ENCODE assay signal across 33 cellular contexts in genomic region chr3:174936590-174936989, GRCh38.
"Had no signal": no experiment of that assay in that cellular context is flagged by ENCODE, and none has a peak within 500 bp of the region (broad histone marks: within the 10 kb centered on the region; RNA-seq: fewer than 3 reads in every experiment).

No MANE protein-coding gene starts in this region.

- H3K4me1 Mint-ChIP-seq: activated CD4-positive, alpha-beta T cell treated with anti-CD3 and anti-CD28 coated beads for 36 hours; activated CD4-positive, alpha-beta T cell treated with anti-CD3 and anti-CD28 coated beads, Interleukin-2, amount 10 ng/mL, durations not matched to agents 24 days and 14 days; activated CD8-positive, alpha-beta memory T cell treated with anti-CD3 and anti-CD28 coated beads, Interleukin-2, amount 10 ng/mL, durations not matched to agents 7 days and 5 days; activated naive CD4-positive, alpha-beta T cell treated with anti-CD3 and anti-CD28 coated beads, Interleukin-2, amount 50 U/mL, for 24 hours; activated naive CD8-positive, alpha-beta T cell treated with anti-CD3 and anti-CD28 coated beads for 36 hours; activated naive CD8-positive, alpha-beta T cell treated with anti-CD3 and anti-CD28 coated beads, Interleukin-2, amount 50 U/mL, for 24 hours had no signal

- H3K4me1 ChIP-seq: adrenal gland, ascending aorta, breast epithelium, colonic mucosa, esophagus squamous epithelium, heart left ventricle had no signal

- H3K27me3 ChIP-seq: adrenal gland, ascending aorta, breast epithelium, cardiac muscle cell, colonic mucosa, esophagus squamous epithelium, heart left ventricle had no signal

- ATAC-seq: activated CD4-positive, alpha-beta T cell treated with anti-CD3 and anti-CD28 coated beads for 36 hours; activated CD8-positive, alpha-beta memory T cell treated with anti-CD3 and anti-CD28 coated beads, Interleukin-2, amount 10 ng/mL, durations not matched to agents 7 days and 5 days; activated CD8-positive, alpha-beta T cell treated with anti-CD3 and anti-CD28 coated beads, Interleukin-2, amount 10 ng/mL, durations not matched to agents 7 days and 5 days; activated naive CD8-positive, alpha-beta T cell treated with anti-CD3 and anti-CD28 coated beads, Interleukin-2, amount 50 U/mL, for 24 hours; heart left ventricle had no signal

- H3K4me3 ChIP-seq: adrenal gland, ascending aorta, breast epithelium, cardiac muscle cell, colonic mucosa, esophagus squamous epithelium, heart left ventricle had no signal

- H3K27me3 Mint-ChIP-seq: activated CD4-positive, alpha-beta memory T cell treated with anti-CD3 and anti-CD28 coated beads for 36 hours; activated CD4-positive, alpha-beta T cell treated with anti-CD3 and anti-CD28 coated beads for 36 hours; activated CD4-positive, alpha-beta T cell treated with anti-CD3 and anti-CD28 coated beads, Interleukin-2, amount 10 ng/mL, durations not matched to agents 24 days and 14 days; activated CD8-positive, alpha-beta memory T cell treated with anti-CD3 and anti-CD28 coated beads, Interleukin-2, amount 10 ng/mL, durations not matched to agents 7 days and 5 days; activated naive CD4-positive, alpha-beta T cell treated with anti-CD3 and anti-CD28 coated beads, Interleukin-2, amount 50 U/mL, for 24 hours; activated naive CD8-positive, alpha-beta T cell treated with anti-CD3 and anti-CD28 coated beads for 36 hours; activated naive CD8-positive, alpha-beta T cell treated with anti-CD3 and anti-CD28 coated beads, Interleukin-2, amount 50 U/mL, for 24 hours; brain had no signal

- H3K27ac ChIP-seq: adrenal gland, ascending aorta, cardiac muscle cell, colonic mucosa, epithelial cell of prostate, esophagus squamous epithelium, heart left ventricle had no signal

- H3K36me3 Mint-ChIP-seq: activated CD4-positive, alpha-beta memory T cell treated with anti-CD3 and anti-CD28 coated beads for 36 hours; activated CD8-positive, alpha-beta memory T cell treated with anti-CD3 and anti-CD28 coated beads, Interleukin-2, amount 10 ng/mL, durations not matched to agents 7 days and 5 days; activated naive CD4-positive, alpha-beta T cell treated with anti-CD3 and anti-CD28 coated beads, Interleukin-2, amount 50 U/mL, for 24 hours; activated naive CD8-positive, alpha-beta T cell treated with anti-CD3 and anti-CD28 coated beads for 36 hours; brain had no signal

- H3K4me3 Mint-ChIP-seq: activated CD4-positive, alpha-beta memory T cell treated with anti-CD3 and anti-CD28 coated beads for 36 hours; activated CD4-positive, alpha-beta T cell treated with anti-CD3 and anti-CD28 coated beads for 36 hours; activated CD4-positive, alpha-beta T cell treated with anti-CD3 and anti-CD28 coated beads, Interleukin-2, amount 10 ng/mL, durations not matched to agents 24 days and 14 days; activated CD8-positive, alpha-beta memory T cell treated with anti-CD3 and anti-CD28 coated beads, Interleukin-2, amount 10 ng/mL, durations not matched to agents 7 days and 5 days; activated CD8-positive, alpha-beta T cell treated with anti-CD3 and anti-CD28 coated beads, Interleukin-2, amount 10 ng/mL, durations not matched to agents 7 days and 5 days; activated naive CD4-positive, alpha-beta T cell treated with anti-CD3 and anti-CD28 coated beads for 36 hours; activated naive CD4-positive, alpha-beta T cell treated with anti-CD3 and anti-CD28 coated beads, Interleukin-2, amount 50 U/mL, for 24 hours; activated naive CD8-positive, alpha-beta T cell treated with anti-CD3 and anti-CD28 coated beads for 36 hours; activated naive CD8-positive, alpha-beta T cell treated with anti-CD3 and anti-CD28 coated beads, Interleukin-2, amount 50 U/mL, for 24 hours; activated T-helper 1 cell treated with anti-CD3 and anti-CD28 coated beads, Interleukin-12 subunit alpha, Interleukin-12 subunit beta, Interleukin-2, Interleukin-4 antibody, amounts not matched to agents 30 ng/mL and 10 ng/mL and 1 ng/mL, durations not matched to agents 14 hours and 24 hours and 36 hours; brain; T-helper 1 cell treated with Interleukin-12 subunit alpha and Interleukin-12 subunit beta and Interleukin-4 antibody, amounts not matched to agents 30 μg/mL and 1 μg/mL, for 36 hours; T-helper 2 cell treated with Interferon-gamma antibody and Interleukin-4, amounts not matched to agents 5 μg/mL and 100 μg/mL, for 36 hours had no signal

- DNase-seq: activated CD4-positive, alpha-beta memory T cell treated with anti-CD3 and anti-CD28 coated beads for 36 hours; activated CD4-positive, alpha-beta T cell treated with anti-CD3 and anti-CD28 coated beads for 36 hours; activated CD4-positive, alpha-beta T cell treated with anti-CD3 and anti-CD28 coated beads, Interleukin-2, amount 10 ng/mL, durations not matched to agents 24 days and 14 days; activated CD4-positive, CD25-positive, alpha-beta regulatory T cell; activated CD4-positive, CD25-positive, alpha-beta regulatory T cell treated with anti-CD3 and anti-CD28 coated beads, Interleukin-2, amount 50 U/mL, for 72 hours; activated CD8-positive, alpha-beta memory T cell treated with anti-CD3 and anti-CD28 coated beads, Interleukin-2, amount 10 ng/mL, durations not matched to agents 7 days and 5 days; activated CD8-positive, alpha-beta memory T cell treated with anti-CD3 and anti-CD28 coated beads, Interleukin-2, amount 50 U/mL, for 4 hours; activated CD8-positive, alpha-beta T cell treated with anti-CD3 and anti-CD28 coated beads, Interleukin-2, amount 10 ng/mL, durations not matched to agents 7 days and 5 days; activated effector memory CD4-positive, alpha-beta T cell treated with anti-CD3 and anti-CD28 coated beads, Interleukin-2, amount 50 U/mL, for 16 hours; activated naive CD4-positive, alpha-beta T cell treated with anti-CD3 and anti-CD28 coated beads for 36 hours; activated naive CD8-positive, alpha-beta T cell treated with anti-CD3 and anti-CD28 coated beads for 36 hours; activated naive CD8-positive, alpha-beta T cell treated with anti-CD3 and anti-CD28 coated beads, Interleukin-2, amount 50 U/mL, for 24 hours; activated T-cell treated with anti-CD3 and anti-CD28 coated beads, Interleukin-2, amount 50 U/mL, for 1 hour; activated T-cell treated with anti-CD3 and anti-CD28 coated beads, Interleukin-2, amount 50 U/mL, for 48 hours; adrenal gland; central memory CD4-positive, alpha-beta T cell; cerebellar nuclear complex; colonic mucosa; effector CD8-positive, alpha-beta T cell; esophagus squamous epithelium; foreskin fibroblast; heart left ventricle; T1000 had no signal

- H3K36me3 ChIP-seq: adrenal gland, ascending aorta, breast epithelium, cardiac muscle cell, colonic mucosa, esophagus squamous epithelium, heart left ventricle had no signal

- H3K9me3 ChIP-seq: adrenal gland, breast epithelium, colonic mucosa, esophagus squamous epithelium had no signal

- H3K27ac Mint-ChIP-seq: activated CD4-positive, alpha-beta memory T cell treated with anti-CD3 and anti-CD28 coated beads for 36 hours; activated CD4-positive, alpha-beta T cell treated with anti-CD3 and anti-CD28 coated beads for 36 hours; activated CD4-positive, alpha-beta T cell treated with anti-CD3 and anti-CD28 coated beads, Interleukin-2, amount 10 ng/mL, durations not matched to agents 24 days and 14 days; activated CD8-positive, alpha-beta memory T cell treated with anti-CD3 and anti-CD28 coated beads, Interleukin-2, amount 10 ng/mL, durations not matched to agents 7 days and 5 days; activated CD8-positive, alpha-beta T cell treated with anti-CD3 and anti-CD28 coated beads, Interleukin-2, amount 10 ng/mL, durations not matched to agents 7 days and 5 days; activated naive CD4-positive, alpha-beta T cell treated with anti-CD3 and anti-CD28 coated beads for 36 hours; activated naive CD4-positive, alpha-beta T cell treated with anti-CD3 and anti-CD28 coated beads, Interleukin-2, amount 50 U/mL, for 24 hours; activated naive CD8-positive, alpha-beta T cell treated with anti-CD3 and anti-CD28 coated beads for 36 hours; activated naive CD8-positive, alpha-beta T cell treated with anti-CD3 and anti-CD28 coated beads, Interleukin-2, amount 50 U/mL, for 24 hours; activated T-helper 1 cell treated with anti-CD3 and anti-CD28 coated beads, Interleukin-12 subunit alpha, Interleukin-12 subunit beta, Interleukin-2, Interleukin-4 antibody, amounts not matched to agents 30 ng/mL and 10 ng/mL and 1 ng/mL, durations not matched to agents 14 hours and 24 hours and 36 hours; activated T-helper 2 cell treated with anti-CD3 and anti-CD28 coated beads, Interferon-gamma antibody, Interleukin-2, Interleukin-4, amounts not matched to agents 10 μg/mL and 5 μg/mL and 100 μg/mL, durations not matched to agents 14 hours and 24 hours and 36 hours; brain; T-helper 1 cell treated with Interleukin-12 subunit alpha and Interleukin-12 subunit beta and Interleukin-4 antibody, amounts not matched to agents 30 μg/mL and 1 μg/mL, for 36 hours; T-helper 2 cell treated with Interferon-gamma antibody and Interleukin-4, amounts not matched to agents 5 μg/mL and 100 μg/mL, for 36 hours had no signal
